Comparison of ENCODE assay signal across 8 cellular contexts in genomic region chr17:78748048-78748729, GRCh38. TPM values are rescaled to one million over a fixed set of nuclear protein-coding genes. Genes with fewer than 3 reads are reported as not detected.
A peak's percentile ranks its signal among the peaks of the same experiment; 100 is the strongest.
DNase-seq lines count a peak whose midpoint lies in the region; ATAC-seq, FAIRE-seq and TF ChIP-seq lines count a peak whose summit lies in the region.

No MANE protein-coding gene starts in this region.

- H3K9me3 ChIP-seq in RWPE2 (ENCODE audit: severe bottlenecking) (no peaks in the 10 kb centered on the region), gastroesophageal sphincter (no peaks in the 10 kb centered on the region), suprapubic skin (no peaks in the 10 kb centered on the region), kidney (ENCODE audit: control insufficient read depth in 1 of 2, low read length in 2 of 2) (no peaks in the 10 kb centered on the region), testis (no peaks in the 10 kb centered on the region)

- no peak for FAIRE-seq in kidney (lab: Jason Lieb, UNC)

- WGBS in gastroesophageal sphincter (ENCODE audit: low coverage in 1 of 2), 2 donors, result 64 to 76% methylated on average over 4 to 6 of the region's 6 CpGs
- WGBS in suprapubic skin, result 48% methylated on average over 6 of the region's 6 CpGs
- WGBS in testis, 2 donors, result 67 to 86% methylated on average over 6 of the region's 6 CpGs

- no peak for DNase-seq in RWPE2 (ENCODE audit: low spot score)
- DNase-seq in suprapubic skin (ENCODE audit: low spot score in 2 of 2), result no peak
- no peak for DNase-seq in kidney
- DNase-seq in NCI-H345 (lab: John Stamatoyannopoulos, UW), result no peak
- no peak for DNase-seq in testis

- TF ChIP-seq EP300 in gastroesophageal sphincter (IDR thresholded peaks at IDR 0.05), result no peak
- no peak for TF ChIP-seq EP300 in suprapubic skin (IDR thresholded peaks at IDR 0.05)

- H3K9ac ChIP-seq in kidney (ENCODE audit: low read length in 2 of 2), result no peak overlapping the region

- ATAC-seq in GM21367 (IDR thresholded peaks at IDR 0.05; ENCODE audit: unreplicated experiment) (peak; percentile 48), RWPE2 (ENCODE audit: low read depth) (no peak), gastroesophageal sphincter (no peak)

- peaks cover 3% of the 10 kb centered on the region for H3K79me2 ChIP-seq in ACC112 (ENCODE audit: control insufficient read depth, insufficient read depth, low read length, unreplicated experiment)

- H3K4me3 ChIP-seq in ACC112 (ENCODE audit: low read depth, low read length), result 0 out of 2 replicates have a peak overlapping the region, but pooled peaks have one; percentile 2
- H3K4me3 ChIP-seq in RWPE2 (ENCODE audit: severe bottlenecking), result no peak overlapping the region
- H3K4me3 ChIP-seq in gastroesophageal sphincter, result no peak overlapping the region
- peak overlapping the region; percentile 11 for H3K4me3 ChIP-seq in suprapubic skin
- H3K4me3 ChIP-seq in kidney (ENCODE audit: low read length in 2 of 2), result no peak overlapping the region
- H3K4me3 ChIP-seq in testis, result no peak overlapping the region

- H3K36me3 ChIP-seq in ACC112 (ENCODE audit: insufficient read depth, low read length) (no peaks in the 10 kb centered on the region), RWPE2 (ENCODE audit: low read depth) (no peaks in the 10 kb centered on the region; the same call in 1 of the 2 replicates), gastroesophageal sphincter (no peaks in the 10 kb centered on the region), suprapubic skin (no peaks in the 10 kb centered on the region), kidney (ENCODE audit: control insufficient read depth in 1 of 2, insufficient read depth in 2 of 2, low read length in 2 of 2) (no peaks in the 10 kb centered on the region), testis (ENCODE audit: low read depth, missing control alignments) (no peaks in the 10 kb centered on the region)

- H3K4me1 ChIP-seq in ACC112 (ENCODE audit: control insufficient read depth, insufficient read depth, low read length, unreplicated experiment) (peaks cover 23% of the 10 kb centered on the region), RWPE2 (ENCODE audit: insufficient read depth, poor library complexity, severe bottlenecking) (peaks cover 24% of the 10 kb centered on the region), gastroesophageal sphincter (peaks cover 0 to 69% (median 21%) of the 10 kb centered on the region in 3 donors), suprapubic skin (peaks cover 60% of the 10 kb centered on the region), kidney (ENCODE audit: control insufficient read depth in 1 of 2, insufficient read depth in 1 of 2, low read depth in 1 of 2, low read length in 2 of 2) (peaks cover 20 to 29% of the 10 kb centered on the region in 2 donors), testis (no peaks in the 10 kb centered on the region)

- no peak for TF ChIP-seq POLR2A in gastroesophageal sphincter (IDR thresholded peaks at IDR 0.05)
- TF ChIP-seq POLR2A in suprapubic skin (IDR thresholded peaks at IDR 0.05), result no peak
- no peak for TF ChIP-seq POLR2A in testis (IDR thresholded peaks at IDR 0.05)

- TF ChIP-seq CTCF in RWPE2 (IDR thresholded peaks at IDR 0.05; ENCODE audit: poor library complexity, severe bottlenecking) (no peak), gastroesophageal sphincter (IDR thresholded peaks at IDR 0.05) (no peak), suprapubic skin (IDR thresholded peaks at IDR 0.05) (no peak), kidney (IDR thresholded peaks at IDR 0.05; ENCODE audit: borderline replicate concordance, extremely low read depth, insufficient read depth) (no peak), testis (IDR thresholded peaks at IDR 0.05) (no peak)

- no peaks in the 10 kb centered on the region for H3K27me3 ChIP-seq in ACC112 (ENCODE audit: insufficient read depth, low read length)
- H3K27me3 ChIP-seq in RWPE2 (ENCODE audit: insufficient read depth, poor library complexity, severe bottlenecking), result no peaks in the 10 kb centered on the region
- no peaks in the 10 kb centered on the region for H3K27me3 ChIP-seq in gastroesophageal sphincter
- H3K27me3 ChIP-seq in suprapubic skin, result no peaks in the 10 kb centered on the region
- H3K27me3 ChIP-seq in testis, result no peaks in the 10 kb centered on the region

- intact Hi-C loops in kidney (cut with DNase I) (no loop called here), testis (cut with DNase I; ENCODE audit: low total_unique reads) (no loop called here)

- no peak overlapping the region for H2AFZ ChIP-seq in ACC112 (ENCODE audit: low read length, unreplicated experiment)

- H3K27ac ChIP-seq in ACC112 (ENCODE audit: low read depth, low read length), result peak overlapping the region; percentile 6
- peak overlapping the region; percentile 41 for H3K27ac ChIP-seq in RWPE2 (ENCODE audit: poor library complexity, severe bottlenecking)
- peak overlapping the region in 3 of 4 donors; percentile 48 to 78 (median 66) for H3K27ac ChIP-seq in gastroesophageal sphincter
- H3K27ac ChIP-seq in suprapubic skin, result peak overlapping the region; percentile 76
- peak overlapping the region in 1 of 2 donors; percentile 68 for H3K27ac ChIP-seq in kidney (ENCODE audit: low read depth in 2 of 2, low read length in 2 of 2)
- peak overlapping the region in 1 of 2 donors; percentile 62 for H3K27ac ChIP-seq in testis

RNA-seq across cellular contexts. Expression of gene CYTH1, which starts 33.9 kb away (rescaled TPM):
- total RNA-seq in gastroesophageal sphincter (10 to 100 TPM; 26.9 to 38.0 (median 31.0) TPM), suprapubic skin (10 to 100 TPM; 57.6 to 88.6 (median 74.9) TPM), kidney (59.7 TPM), testis (10 to 100 TPM; 42.2 to 47.9 TPM)
- polyA plus RNA-seq in kidney (ENCODE audit: insufficient read depth, low read depth, low replicate concordance) (25.3 TPM), testis (ENCODE audit: insufficient read depth, low read depth, low replicate concordance) (40.8 TPM)

Comparison
In these comparisons a context has a peak if more than half of its experiments do, and no peak if none do; other contexts are left out.
1. H3K4me3 ChIP-seq: peak in ACC112 (single experiment) and suprapubic skin (single experiment); none in RWPE2 (single experiment), gastroesophageal sphincter (0 of 2), kidney (0 of 2) and testis (0 of 2).